In the genomic region with DNA sequence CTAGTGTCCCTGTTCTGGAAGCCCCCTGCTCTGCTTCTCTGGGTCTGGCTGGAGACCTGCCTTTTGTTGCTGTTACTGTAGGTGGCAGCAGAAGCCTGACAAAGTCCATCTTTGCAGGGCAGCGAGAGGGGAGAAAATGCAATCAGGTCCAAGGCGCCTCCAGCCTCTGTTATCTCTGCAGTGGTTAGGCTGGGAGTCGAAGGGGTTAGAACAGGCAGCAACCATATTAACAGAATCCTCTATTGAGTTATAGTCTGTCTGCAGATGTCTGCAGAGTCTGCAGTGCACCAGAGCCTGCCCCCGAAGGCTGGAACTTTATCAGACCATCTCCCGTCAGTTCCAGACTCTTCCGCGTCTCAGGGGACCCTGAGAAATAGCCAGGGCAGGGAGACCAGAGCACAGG, we compare ENCODE assay signal across 10 cellular contexts.
DNase-seq lines count a peak whose midpoint lies in the region; ATAC-seq and TF ChIP-seq lines count a peak whose summit lies in the region.
"Had no signal": no experiment of that assay in that cellular context is flagged by ENCODE, and none has a peak within 500 bp of the region (broad histone marks: within the 10 kb centered on the region; RNA-seq: fewer than 3 reads in every experiment).

No MANE protein-coding gene starts in this region.

- DNase-seq in Ammon's horn (ENCODE audit: low spot score) (peak; percentile 56), GM20000 (ENCODE audit: low spot score) (no peak), RPMI8226 (peak; percentile 45), islet precursor cell (peak; percentile 79), NOMO-1 (lab: John Stamatoyannopoulos, UW; ENCODE audit: unreplicated experiment in 2 of 2) (no peak), mesenteric fat pad (ENCODE audit: low spot score) (no peak)
- no peak for DNase-seq in effector CD8-positive, alpha-beta T cell (lab: John Stamatoyannopoulos, UW)
- DNase-seq: activated CD4-positive, alpha-beta T cell treated with anti-CD3 and anti-CD28 coated beads, Interleukin-2, amount 50 U/mL, for 4 hours; MV-4-11 had no signal

- TF ChIP-seq CTCF in GM20000 (IDR thresholded peaks at IDR 0.05; ENCODE audit: extremely low read depth, missing control alignments): peak; percentile 46

- no peak for ATAC-seq in HG03457 (IDR thresholded peaks at IDR 0.05; ENCODE audit: unreplicated experiment)

Comparison
In these comparisons a context has a peak if more than half of its experiments do, and no peak if none do; other contexts are left out.
1. DNase-seq: peak in Ammon's horn (single experiment), RPMI8226 (single experiment) and islet precursor cell (single experiment); none in GM20000 (single experiment), NOMO-1 (0 of 2), mesenteric fat pad (single experiment) and effector CD8-positive, alpha-beta T cell (single experiment).